27 cellular contexts compared by ENCODE assay signal in genomic region chr1:160669802-160670201, GRCh38. TPM values are rescaled to one million over a fixed set of nuclear protein-coding genes. Genes with fewer than 3 reads are reported as not detected.
"Had no signal": no experiment of that assay in that cellular context is flagged by ENCODE, and none has a peak within 500 bp of the region (broad histone marks: within the 10 kb centered on the region; RNA-seq: fewer than 3 reads in every experiment).

No MANE protein-coding gene starts in this region.

- H3K27ac ChIP-seq: coronary artery, dorsolateral prefrontal cortex, esophagus squamous epithelium, gastrocnemius medialis, heart right ventricle, left lung, lower lobe of right lung had no signal

- H3K27ac Mint-ChIP-seq: natural killer cell had no signal

- H3K27me3 ChIP-seq: esophagus squamous epithelium, left lung had no signal

- H3K4me3 ChIP-seq: coronary artery, dorsolateral prefrontal cortex, esophagus squamous epithelium, gastrocnemius medialis, heart right ventricle, left lung, lower lobe of right lung had no signal

- DNase-seq: dermis blood vessel endothelial cell; dorsolateral prefrontal cortex; effector CD4-positive, alpha-beta T cell; effector memory CD4-positive, alpha-beta T cell; esophagus squamous epithelium; foreskin fibroblast; foreskin melanocyte; gastrocnemius medialis; glutamatergic neuron; head of caudate nucleus; heart right ventricle; hippocampal formation; left cardiac atrium; left ventricle myocardium superior; lower lobe of right lung; mesenchymal stem cell; midbrain; naive thymus-derived CD4-positive, alpha-beta T cell; natural killer cell had no signal

- H3K4me1 ChIP-seq: gastrocnemius medialis had no signal

- H3K36me3 ChIP-seq: esophagus squamous epithelium, gastrocnemius medialis, heart right ventricle, left lung, lower lobe of right lung had no signal

- H3K4me3 Mint-ChIP-seq: naive thymus-derived CD4-positive, alpha-beta T cell; natural killer cell had no signal

- H3K9me3 Mint-ChIP-seq: natural killer cell had no signal

- H3K27me3 Mint-ChIP-seq: naive thymus-derived CD4-positive, alpha-beta T cell had no signal

- H3K36me3 Mint-ChIP-seq: natural killer cell had no signal

RNA-seq across cellular contexts. Expression of gene SLAMF1, which starts 23.0 kb away (rescaled TPM):
- total RNA-seq: dermis blood vessel endothelial cell, endothelial cell of umbilical vein, epithelial cell of proximal tubule, gastrocnemius medialis, glomerular endothelial cell, kidney epithelial cell, lung microvascular endothelial cell had no signal
- polyA plus RNA-seq: endothelial cell of umbilical vein, keratinocyte had no signal

RNA-seq across cellular contexts. Expression of gene CD48, which starts 41.8 kb away (rescaled TPM):
- total RNA-seq: dermis blood vessel endothelial cell, endothelial cell of umbilical vein, epithelial cell of proximal tubule, glomerular endothelial cell, kidney epithelial cell, lung microvascular endothelial cell had no signal
- polyA plus RNA-seq: endothelial cell of umbilical vein had no signal
